Comparison of ENCODE assay signal across 21 cellular contexts in genomic region chr7:113263749-113264148, GRCh38.
"Had no signal": no experiment of that assay in that cellular context is flagged by ENCODE, and none has a peak within 500 bp of the region (broad histone marks: within the 10 kb centered on the region; RNA-seq: fewer than 3 reads in every experiment).

No MANE protein-coding gene starts in this region.

- H3K4me1 ChIP-seq: colonic mucosa, gastroesophageal sphincter, heart right ventricle, prostate gland, tibial artery, uterus had no signal

- H3K4me1 Mint-ChIP-seq: activated B cell treated with CpG ODN at 0.5 μM for 24 hours; activated naive CD8-positive, alpha-beta T cell treated with anti-CD3 and anti-CD28 coated beads for 36 hours; brain; nephron had no signal

- H3K27me3 Mint-ChIP-seq: activated B cell treated with CpG ODN at 0.5 μM for 24 hours, brain had no signal

- H3K36me3 Mint-ChIP-seq: activated naive CD8-positive, alpha-beta T cell treated with anti-CD3 and anti-CD28 coated beads for 36 hours; brain had no signal

- H3K36me3 ChIP-seq: colonic mucosa, gastroesophageal sphincter, heart right ventricle, prostate gland, tibial artery, uterus had no signal

- DNase-seq: activated B cell treated with CpG ODN at 0.5 μM for 24 hours; activated CD4-positive, alpha-beta T cell treated with anti-CD3 and anti-CD28 coated beads for 48 hours; activated CD8-positive, alpha-beta memory T cell treated with anti-CD3 and anti-CD28 coated beads, Interleukin-2, amount 50 U/mL, for 48 hours; activated CD8-positive, alpha-beta T cell treated with anti-CD3 and anti-CD28 coated beads, Interleukin-2, amount 10 ng/mL, durations not matched to agents 7 days and 5 days; activated naive CD8-positive, alpha-beta T cell treated with anti-CD3 and anti-CD28 coated beads for 36 hours; activated T-cell treated with anti-CD3 and anti-CD28 coated beads, Interleukin-2, amount 50 U/mL, for 72 hours; amygdala; central memory CD4-positive, alpha-beta T cell; colonic mucosa; heart right ventricle; occipital lobe; right cardiac atrium; stimulated activated CD4-positive, alpha-beta T cell treated with anti-CD3 and anti-CD28 coated beads, Interleukin-4, amount 100 ng/mL, for 24 hours; stimulated activated naive CD4-positive, alpha-beta T cell; tibial artery; uterus had no signal

- H3K4me3 Mint-ChIP-seq: activated B cell treated with CpG ODN at 0.5 μM for 24 hours; activated CD8-positive, alpha-beta T cell treated with anti-CD3 and anti-CD28 coated beads, Interleukin-2, amount 10 ng/mL, durations not matched to agents 7 days and 5 days; activated naive CD8-positive, alpha-beta T cell treated with anti-CD3 and anti-CD28 coated beads for 36 hours; activated T-cell treated with anti-CD3 and anti-CD28 coated beads, Interleukin-2, amount 50 U/mL, for 72 hours; brain; nephron had no signal

- H3K4me3 ChIP-seq: colonic mucosa, gastroesophageal sphincter, heart right ventricle, prostate gland, skin epidermis, tibial artery, uterus had no signal

- ATAC-seq: activated CD8-positive, alpha-beta T cell treated with anti-CD3 and anti-CD28 coated beads, Interleukin-2, amount 10 ng/mL, durations not matched to agents 7 days and 5 days; activated T-cell treated with anti-CD3 and anti-CD28 coated beads, Interleukin-2, amount 50 U/mL, for 72 hours; gastroesophageal sphincter; heart right ventricle; right cardiac atrium had no signal

- H3K27ac Mint-ChIP-seq: activated B cell treated with CpG ODN at 0.5 μM for 24 hours; activated CD8-positive, alpha-beta T cell treated with anti-CD3 and anti-CD28 coated beads, Interleukin-2, amount 10 ng/mL, durations not matched to agents 7 days and 5 days; activated naive CD8-positive, alpha-beta T cell treated with anti-CD3 and anti-CD28 coated beads for 36 hours; activated T-cell treated with anti-CD3 and anti-CD28 coated beads, Interleukin-2, amount 50 U/mL, for 72 hours; brain; nephron had no signal

- H3K9me3 ChIP-seq: colonic mucosa, prostate gland, uterus had no signal

- H3K27me3 ChIP-seq: colonic mucosa, gastroesophageal sphincter, heart right ventricle, tibial artery, uterus had no signal

- H3K27ac ChIP-seq: colonic mucosa, gastroesophageal sphincter, heart right ventricle, prostate gland, skin epidermis, tibial artery, uterus had no signal
